ENCODE assay signal across 28 cellular contexts in genomic region chr11:134173296-134173695, GRCh38.
"Had no signal": no experiment of that assay in that cellular context is flagged by ENCODE, and none has a peak within 500 bp of the region (broad histone marks: within the 10 kb centered on the region; RNA-seq: fewer than 3 reads in every experiment).

No MANE protein-coding gene starts in this region.

- H3K9me3 Mint-ChIP-seq: stimulated activated effector memory CD8-positive, alpha-beta T cell treated with anti-CD3 and anti-CD28 coated beads, Interleukin-12 subunit alpha, Interleukin-12 subunit beta, amount 100 ng/mL, for 72 hours; stimulated activated memory B cell treated with anti-CD40 and anti-IgM and Interleukin-4, amounts not matched to agents 10 μg/mL and 1 μg/mL and 100 μg/mL, for 72 hours; stimulated activated naive CD8-positive, alpha-beta T cell treated with anti-CD3 and anti-CD28 coated beads, Interleukin-15, amount 100 ng/mL, for 72 hours; stimulated activated naive CD8-positive, alpha-beta T cell treated with anti-CD3 and anti-CD28 coated beads, Interleukin-15, Interleukin-2, amounts not matched to agents 100 ng/mL and 50 ng/mL, for 24 hours; type B pancreatic cell had no signal

- H3K27me3 ChIP-seq: stomach, suprapubic skin, testis, thyroid gland, tibial artery, tibial nerve, transverse colon, upper lobe of left lung, upper lobe of right lung, uterus, vagina had no signal

- H3K27me3 Mint-ChIP-seq: stimulated activated memory B cell treated with anti-CD40 and anti-IgM and Interleukin-4, amounts not matched to agents 10 μg/mL and 1 μg/mL and 100 μg/mL, for 72 hours; stimulated activated naive CD8-positive, alpha-beta T cell treated with anti-CD3 and anti-CD28 coated beads, Interleukin-15, amount 100 ng/mL, for 72 hours; stimulated activated naive CD8-positive, alpha-beta T cell treated with anti-CD3 and anti-CD28 coated beads, Interleukin-15, Interleukin-2, amounts not matched to agents 100 ng/mL and 50 ng/mL, for 24 hours; type B pancreatic cell had no signal

- H3K4me1 ChIP-seq: stomach, suprapubic skin, testis, thyroid gland, tibial nerve, upper lobe of left lung, upper lobe of right lung, uterus, vagina had no signal

- H3K9me3 ChIP-seq: stomach, suprapubic skin, testis, thoracic aorta, thyroid gland, tibial artery, tibial nerve, transverse colon, upper lobe of left lung, upper lobe of right lung, uterus, vagina had no signal

- FAIRE-seq: urothelium cell line had no signal

- H3K27ac ChIP-seq: stomach, suprapubic skin, testis, thoracic aorta, thyroid gland, tibial artery, tibial nerve, transverse colon, upper lobe of left lung, upper lobe of right lung, uterus, vagina had no signal

- H3K27ac Mint-ChIP-seq: stimulated activated effector memory CD8-positive, alpha-beta T cell treated with anti-CD3 and anti-CD28 coated beads, Interleukin-12 subunit alpha, Interleukin-12 subunit beta, amount 100 ng/mL, for 72 hours; stimulated activated memory B cell treated with anti-CD40 and anti-IgM and Interleukin-4, amounts not matched to agents 10 μg/mL and 1 μg/mL and 100 μg/mL, for 72 hours; stimulated activated naive CD8-positive, alpha-beta T cell treated with anti-CD3 and anti-CD28 coated beads, Interleukin-15, amount 100 ng/mL, for 72 hours; stimulated activated naive CD8-positive, alpha-beta T cell treated with anti-CD3 and anti-CD28 coated beads, Interleukin-15, Interleukin-2, amounts not matched to agents 100 ng/mL and 50 ng/mL, for 24 hours; type B pancreatic cell had no signal

- H3K4me3 ChIP-seq: stomach, suprapubic skin, testis, thoracic aorta, thyroid gland, tibial artery, tibial nerve, transverse colon, upper lobe of left lung, upper lobe of right lung, uterus, vagina had no signal

- H3K4me1 Mint-ChIP-seq: stimulated activated effector memory CD8-positive, alpha-beta T cell treated with anti-CD3 and anti-CD28 coated beads, Interleukin-12 subunit alpha, Interleukin-12 subunit beta, amount 100 ng/mL, for 72 hours; stimulated activated memory B cell treated with anti-CD40 and anti-IgM and Interleukin-4, amounts not matched to agents 10 μg/mL and 1 μg/mL and 100 μg/mL, for 72 hours; stimulated activated naive CD8-positive, alpha-beta T cell treated with anti-CD3 and anti-CD28 coated beads, Interleukin-15, amount 100 ng/mL, for 72 hours had no signal

- ATAC-seq: stimulated activated effector memory CD8-positive, alpha-beta T cell treated with anti-CD3 and anti-CD28 coated beads, Interleukin-12 subunit alpha, Interleukin-12 subunit beta, amount 100 ng/mL, for 72 hours; stimulated activated memory B cell treated with anti-CD40 and anti-IgM and Interleukin-4, amounts not matched to agents 10 μg/mL and 1 μg/mL and 100 μg/mL, for 72 hours; stimulated activated naive CD8-positive, alpha-beta T cell treated with anti-CD3 and anti-CD28 coated beads, Interleukin-15, amount 100 ng/mL, for 72 hours; stimulated activated naive CD8-positive, alpha-beta T cell treated with anti-CD3 and anti-CD28 coated beads, Interleukin-15, Interleukin-2, amounts not matched to agents 100 U/mL and 50 U/mL, for 24 hours; upper lobe of right lung had no signal

- DNase-seq: stimulated activated CD4-positive, alpha-beta T cell treated with anti-CD3 and anti-CD28 coated beads, Interleukin-2, amount 100 ng/mL, for 24 hours; stimulated activated CD4-positive, alpha-beta T cell treated with anti-CD3 and anti-CD28 coated beads, Interleukin-2, amount 100 ng/mL, for 48 hours; stimulated activated CD4-positive, alpha-beta T cell treated with anti-CD3 and anti-CD28 coated beads, Interleukin-4, amount 100 ng/mL, for 1 hour; stimulated activated CD4-positive, alpha-beta T cell treated with anti-CD3 and anti-CD28 coated beads, Interleukin-4, amount 100 ng/mL, for 24 hours; stimulated activated CD4-positive, alpha-beta T cell treated with anti-CD3 and anti-CD28 coated beads, Interleukin-4, amount 100 ng/mL, for 4 hours; stimulated activated CD8-positive, alpha-beta memory T cell treated with anti-CD3 and anti-CD28 coated beads, Interleukin-4, amount 100 ng/mL, for 48 hours; stimulated activated naive CD4-positive, alpha-beta T cell; stimulated activated naive CD4-positive, alpha-beta T cell treated with Interleukin-2 at 50 U/mL for 16 hours; stimulated activated naive CD8-positive, alpha-beta T cell treated with anti-CD3 and anti-CD28 coated beads, Interleukin-15, amount 100 ng/mL, for 72 hours; stimulated activated naive CD8-positive, alpha-beta T cell treated with anti-CD3 and anti-CD28 coated beads, Interleukin-15, Interleukin-2, amounts not matched to agents 100 U/mL and 50 U/mL, for 24 hours; stomach; substantia nigra; testis; thyroid gland; tibial artery; transverse colon; upper lobe of right lung; uterus had no signal

- H3K36me3 ChIP-seq: thoracic aorta, uterus had no signal

- H3K4me3 Mint-ChIP-seq: stimulated activated effector memory CD8-positive, alpha-beta T cell treated with anti-CD3 and anti-CD28 coated beads, Interleukin-12 subunit alpha, Interleukin-12 subunit beta, amount 100 ng/mL, for 72 hours; stimulated activated memory B cell treated with anti-CD40 and anti-IgM and Interleukin-4, amounts not matched to agents 10 μg/mL and 1 μg/mL and 100 μg/mL, for 72 hours; stimulated activated naive CD8-positive, alpha-beta T cell treated with anti-CD3 and anti-CD28 coated beads, Interleukin-15, amount 100 ng/mL, for 72 hours; stimulated activated naive CD8-positive, alpha-beta T cell treated with anti-CD3 and anti-CD28 coated beads, Interleukin-15, Interleukin-2, amounts not matched to agents 100 ng/mL and 50 ng/mL, for 24 hours; type B pancreatic cell had no signal
